1 cellular context compared by ENCODE assay signal in the genomic region with DNA sequence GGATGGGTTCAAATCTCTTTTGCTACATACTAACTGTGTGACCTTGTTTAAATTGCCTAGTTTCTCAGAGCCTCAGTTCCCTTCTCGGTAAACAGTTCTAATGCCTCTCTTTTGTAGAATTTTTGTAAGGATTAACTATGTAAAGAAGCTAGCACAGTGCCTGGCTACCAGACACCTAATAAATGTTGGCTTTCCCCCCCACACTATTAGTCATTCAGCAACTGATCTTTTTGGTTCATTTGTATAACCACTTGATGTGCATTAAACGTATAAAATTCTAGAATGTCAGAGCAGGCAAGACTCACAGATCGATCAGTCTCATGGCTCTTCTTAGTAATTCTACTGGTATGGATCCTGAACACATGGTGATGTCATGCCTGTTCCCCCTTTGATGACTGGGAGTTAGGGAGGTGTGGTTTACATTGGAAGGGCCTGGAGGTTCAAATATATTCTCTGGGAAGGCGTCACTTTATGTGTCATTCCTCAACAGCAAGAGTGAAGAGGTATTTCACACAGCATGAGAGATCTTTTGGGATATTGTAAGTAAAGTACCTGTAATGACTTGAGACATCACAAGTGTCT.
TF ChIP-seq lines count a peak whose summit lies in the region.

No MANE protein-coding gene starts in this region.

TF ChIP-seq in neural cell, 6 proteins besides CTCF, POLR2A, EP300 and RAD21:
- TF ChIP-seq, protein P1, sequence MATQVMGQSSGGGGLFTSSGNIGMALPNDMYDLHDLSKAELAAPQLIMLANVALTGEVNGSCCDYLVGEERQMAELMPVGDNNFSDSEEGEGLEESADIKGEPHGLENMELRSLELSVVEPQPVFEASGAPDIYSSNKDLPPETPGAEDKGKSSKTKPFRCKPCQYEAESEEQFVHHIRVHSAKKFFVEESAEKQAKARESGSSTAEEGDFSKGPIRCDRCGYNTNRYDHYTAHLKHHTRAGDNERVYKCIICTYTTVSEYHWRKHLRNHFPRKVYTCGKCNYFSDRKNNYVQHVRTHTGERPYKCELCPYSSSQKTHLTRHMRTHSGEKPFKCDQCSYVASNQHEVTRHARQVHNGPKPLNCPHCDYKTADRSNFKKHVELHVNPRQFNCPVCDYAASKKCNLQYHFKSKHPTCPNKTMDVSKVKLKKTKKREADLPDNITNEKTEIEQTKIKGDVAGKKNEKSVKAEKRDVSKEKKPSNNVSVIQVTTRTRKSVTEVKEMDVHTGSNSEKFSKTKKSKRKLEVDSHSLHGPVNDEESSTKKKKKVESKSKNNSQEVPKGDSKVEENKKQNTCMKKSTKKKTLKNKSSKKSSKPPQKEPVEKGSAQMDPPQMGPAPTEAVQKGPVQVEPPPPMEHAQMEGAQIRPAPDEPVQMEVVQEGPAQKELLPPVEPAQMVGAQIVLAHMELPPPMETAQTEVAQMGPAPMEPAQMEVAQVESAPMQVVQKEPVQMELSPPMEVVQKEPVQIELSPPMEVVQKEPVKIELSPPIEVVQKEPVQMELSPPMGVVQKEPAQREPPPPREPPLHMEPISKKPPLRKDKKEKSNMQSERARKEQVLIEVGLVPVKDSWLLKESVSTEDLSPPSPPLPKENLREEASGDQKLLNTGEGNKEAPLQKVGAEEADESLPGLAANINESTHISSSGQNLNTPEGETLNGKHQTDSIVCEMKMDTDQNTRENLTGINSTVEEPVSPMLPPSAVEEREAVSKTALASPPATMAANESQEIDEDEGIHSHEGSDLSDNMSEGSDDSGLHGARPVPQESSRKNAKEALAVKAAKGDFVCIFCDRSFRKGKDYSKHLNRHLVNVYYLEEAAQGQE (IDR thresholded peaks at IDR 0.05; ENCODE audit: borderline replicate concordance), result no peak
- TF ChIP-seq POLR2AphosphoS5 (IDR thresholded peaks at IDR 0.05) (no peak), SMC3 (conservative IDR thresholded peaks at IDR 0.05; ENCODE audit: poor library complexity) (no peak), TAF1 (IDR thresholded peaks at IDR 0.05; ENCODE audit: low read depth) (no peak), MXI1 (conservative IDR thresholded peaks at IDR 0.05; ENCODE audit: poor library complexity, severe bottlenecking) (no peak), EZH2 (IDR thresholded peaks at IDR 0.05; ENCODE audit: borderline replicate concordance, insufficient read depth, low read length, poor library complexity, severe bottlenecking) (no peak)
